In the genomic region with DNA sequence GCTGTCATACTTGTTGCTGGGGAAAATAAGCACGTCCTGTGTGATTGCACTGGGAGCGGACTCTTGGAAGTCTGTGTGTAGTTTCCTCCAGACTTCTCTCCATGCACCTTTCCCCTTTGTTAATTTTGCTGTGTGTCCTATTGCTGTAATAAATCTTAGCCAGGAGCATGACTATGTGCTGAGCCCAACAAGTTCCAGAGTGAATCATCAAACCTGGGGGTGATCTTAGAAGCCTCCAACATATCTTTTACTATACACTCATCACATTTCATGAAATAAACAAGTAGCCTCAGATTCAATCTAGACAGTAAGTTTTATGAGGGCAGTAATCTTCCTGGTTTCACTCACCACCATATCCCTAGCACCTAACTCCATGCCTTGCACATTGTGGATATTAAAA, we compare ENCODE assay signal across 31 cellular contexts. TPM values are rescaled to one million over a fixed set of nuclear protein-coding genes. Genes with fewer than 3 reads are reported as not detected.
"Had no signal": no experiment of that assay in that cellular context is flagged by ENCODE, and none has a peak within 500 bp of the region (broad histone marks: within the 10 kb centered on the region; RNA-seq: fewer than 3 reads in every experiment).

No MANE protein-coding gene starts in this region.

- H3K4me3 ChIP-seq: neural progenitor cell, upper lobe of left lung, vagina had no signal

- H3K4me3 Mint-ChIP-seq: activated naive CD8-positive, alpha-beta T cell; brain; memory B cell; naive thymus-derived CD8-positive, alpha-beta T cell; neural progenitor cell; stimulated activated effector memory CD8-positive, alpha-beta T cell treated with anti-CD3 and anti-CD28 coated beads, Interleukin-12 subunit alpha, Interleukin-12 subunit beta, amount 100 ng/mL, for 72 hours; stimulated activated naive CD8-positive, alpha-beta T cell treated with anti-CD3 and anti-CD28 coated beads, Interleukin-15, Interleukin-2, amounts not matched to agents 100 ng/mL and 50 ng/mL, for 24 hours; T-helper 1 cell treated with Interleukin-12 subunit alpha and Interleukin-12 subunit beta and Interleukin-4 antibody, amounts not matched to agents 30 μg/mL and 1 μg/mL, for 36 hours had no signal

- H3K4me1 ChIP-seq: neural progenitor cell, upper lobe of left lung, vagina had no signal

- H3K9me3 Mint-ChIP-seq: brain; memory B cell; neural progenitor cell; stimulated activated effector memory CD8-positive, alpha-beta T cell treated with anti-CD3 and anti-CD28 coated beads, Interleukin-12 subunit alpha, Interleukin-12 subunit beta, amount 100 ng/mL, for 72 hours; stimulated activated naive CD8-positive, alpha-beta T cell treated with anti-CD3 and anti-CD28 coated beads, Interleukin-15, Interleukin-2, amounts not matched to agents 100 ng/mL and 50 ng/mL, for 24 hours; T-helper 1 cell treated with Interleukin-12 subunit alpha and Interleukin-12 subunit beta and Interleukin-4 antibody, amounts not matched to agents 30 μg/mL and 1 μg/mL, for 36 hours had no signal

- H3K36me3 Mint-ChIP-seq: activated naive CD8-positive, alpha-beta T cell; brain; memory B cell; naive thymus-derived CD8-positive, alpha-beta T cell; neural progenitor cell; stimulated activated effector memory CD8-positive, alpha-beta T cell treated with anti-CD3 and anti-CD28 coated beads, Interleukin-12 subunit alpha, Interleukin-12 subunit beta, amount 100 ng/mL, for 72 hours had no signal

- H3K27me3 ChIP-seq: neural progenitor cell, upper lobe of left lung, vagina had no signal

- H3K4me1 Mint-ChIP-seq: naive thymus-derived CD8-positive, alpha-beta T cell; stimulated activated effector memory CD8-positive, alpha-beta T cell treated with anti-CD3 and anti-CD28 coated beads, Interleukin-12 subunit alpha, Interleukin-12 subunit beta, amount 100 ng/mL, for 72 hours had no signal

- ATAC-seq: activated CD4-positive, CD25-positive, alpha-beta regulatory T cell treated with anti-CD3 and anti-CD28 coated beads, Interleukin-2, amount 50 U/mL, for 24 hours; esophagus mucosa; left colon; naive thymus-derived CD8-positive, alpha-beta T cell; sciatic nerve; stimulated activated effector memory CD8-positive, alpha-beta T cell treated with anti-CD3 and anti-CD28 coated beads, Interleukin-12 subunit alpha, Interleukin-12 subunit beta, amount 100 ng/mL, for 72 hours had no signal

- H3K9me3 ChIP-seq: upper lobe of left lung, vagina had no signal

- H3K36me3 ChIP-seq: neural progenitor cell, upper lobe of left lung, vagina, WERI-Rb-1 had no signal

- H2AFZ ChIP-seq: neural progenitor cell had no signal

- H3K4me2 ChIP-seq: neural progenitor cell had no signal

- H3K27ac ChIP-seq: neural progenitor cell, upper lobe of left lung, vagina, WERI-Rb-1 had no signal

- DNase-seq: activated CD4-positive, alpha-beta T cell treated with anti-CD3 and anti-CD28 coated beads for 48 hours; activated CD4-positive, alpha-beta T cell treated with anti-CD3 and anti-CD28 coated beads, Interleukin-2, amount 50 U/mL, for 48 hours; activated CD8-positive, alpha-beta memory T cell treated with anti-CD3 and anti-CD28 coated beads for 24 hours; activated effector memory CD4-positive, alpha-beta T cell treated with Interleukin-2 at 50 U/mL for 16 hours; activated naive CD4-positive, alpha-beta T cell treated with Interleukin-2 at 50 U/mL for 16 hours; anterior cingulate cortex; caudate nucleus; cortex of kidney; foreskin melanocyte; islet precursor cell; left colon; naive thymus-derived CD8-positive, alpha-beta T cell; retina; small intestine; stimulated activated CD4-positive, alpha-beta T cell treated with anti-CD3 and anti-CD28 coated beads, Interleukin-4, amount 100 ng/mL, for 24 hours; SW 1271; T-helper 9 cell; upper lobe of left lung; WERI-Rb-1 had no signal

- H3K27ac Mint-ChIP-seq: activated naive CD8-positive, alpha-beta T cell; brain; memory B cell; naive thymus-derived CD8-positive, alpha-beta T cell; neural progenitor cell; stimulated activated effector memory CD8-positive, alpha-beta T cell treated with anti-CD3 and anti-CD28 coated beads, Interleukin-12 subunit alpha, Interleukin-12 subunit beta, amount 100 ng/mL, for 72 hours; stimulated activated naive CD8-positive, alpha-beta T cell treated with anti-CD3 and anti-CD28 coated beads, Interleukin-15, Interleukin-2, amounts not matched to agents 100 ng/mL and 50 ng/mL, for 24 hours; T-helper 1 cell treated with Interleukin-12 subunit alpha and Interleukin-12 subunit beta and Interleukin-4 antibody, amounts not matched to agents 30 μg/mL and 1 μg/mL, for 36 hours had no signal

- H3K27me3 Mint-ChIP-seq: brain; stimulated activated naive CD8-positive, alpha-beta T cell treated with anti-CD3 and anti-CD28 coated beads, Interleukin-15, Interleukin-2, amounts not matched to agents 100 ng/mL and 50 ng/mL, for 24 hours had no signal

- H3K9ac ChIP-seq: neural progenitor cell had no signal

RNA-seq across cellular contexts. Expression of gene FGF13, which starts 43.3 kb away (rescaled TPM):
- total RNA-seq: chondrocyte; naive thymus-derived CD8-positive, alpha-beta T cell had no signal
- polyA plus RNA-seq: naive thymus-derived CD8-positive, alpha-beta T cell had no signal
